Comparison of ENCODE assay signal across 1 cellular context in the genomic region with DNA sequence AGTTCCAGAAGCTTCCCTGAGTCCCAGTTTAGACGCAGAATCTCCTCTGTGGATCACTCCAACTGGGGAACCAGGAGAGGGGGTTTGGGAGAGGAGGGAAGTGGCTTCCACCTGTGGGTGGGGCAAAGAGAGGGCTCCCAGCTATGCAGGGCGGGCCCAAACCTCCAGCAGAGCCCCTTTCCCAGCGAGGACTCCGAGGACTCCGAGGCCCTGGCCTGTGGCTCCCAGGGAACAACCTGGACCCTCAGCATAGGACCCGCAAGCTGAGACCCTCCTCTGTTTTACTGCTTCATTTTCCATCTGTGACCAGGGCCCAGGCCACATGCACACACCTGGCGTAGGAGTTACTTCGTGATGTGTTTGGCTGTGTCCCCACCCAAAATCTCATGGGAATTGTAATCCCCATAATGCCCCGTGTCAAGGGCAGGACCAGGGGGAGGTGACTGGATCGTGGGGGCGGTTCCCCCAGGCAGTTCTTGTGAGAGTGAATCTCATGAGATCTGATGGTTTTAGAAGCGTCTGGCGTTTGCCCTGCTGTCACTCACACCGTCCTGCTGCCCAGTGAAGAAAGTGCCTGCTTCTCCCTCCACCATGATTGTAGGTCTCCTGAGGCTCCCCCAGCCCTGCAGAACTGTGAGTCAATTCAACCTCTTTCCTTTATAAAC.
TF ChIP-seq lines count a peak whose summit lies in the region.

No MANE protein-coding gene starts in this region.

TF ChIP-seq in GM23338, 12 proteins besides CTCF, POLR2A, EP300 and RAD21:
- TF ChIP-seq ZNF462 (CRISPR knock-in tag; IDR thresholded peaks at IDR 0.05) = no peak
- TF ChIP-seq ETS1 (IDR thresholded peaks at IDR 0.05) = no peak
- TF ChIP-seq POLR2AphosphoS5 (IDR thresholded peaks at IDR 0.05; ENCODE audit: low read depth) = no peak
- TF ChIP-seq EZH2 (IDR thresholded peaks at IDR 0.05; ENCODE audit: low read depth, unreplicated experiment) = no peak
- TF ChIP-seq REST (IDR thresholded peaks at IDR 0.05; ENCODE audit: unreplicated experiment) = no peak
- TF ChIP-seq ZNF331 (CRISPR knock-in tag; IDR thresholded peaks at IDR 0.05; ENCODE audit: low read depth) = no peak
- TF ChIP-seq JUNB (IDR thresholded peaks at IDR 0.05; ENCODE audit: unreplicated experiment) = no peak
- no peak for TF ChIP-seq CREB1 (CRISPR knock-in tag; IDR thresholded peaks at IDR 0.05; ENCODE audit: low read depth)
